30 cellular contexts compared by ENCODE assay signal in genomic region chr10:118249714-118250113, GRCh38.
"Had no signal": no experiment of that assay in that cellular context is flagged by ENCODE, and none has a peak within 500 bp of the region (broad histone marks: within the 10 kb centered on the region; RNA-seq: fewer than 3 reads in every experiment).

No MANE protein-coding gene starts in this region.

- H3K4me1 ChIP-seq: adrenal gland, ascending aorta, body of pancreas, breast epithelium had no signal

- H3K36me3 ChIP-seq: adrenal gland, ascending aorta, brain microvascular endothelial cell, breast epithelium, cardiac muscle cell had no signal

- DNase-seq: activated effector memory CD4-positive, alpha-beta T cell treated with anti-CD3 and anti-CD28 coated beads, Interleukin-2, amount 50 U/mL, for 16 hours; activated effector memory CD4-positive, alpha-beta T cell treated with Interleukin-2 at 50 U/mL for 16 hours; activated gamma-delta T cell; activated gamma-delta T cell treated with Interleukin-2 at 50 U/mL for 16 hours; activated naive CD4-positive, alpha-beta T cell; activated naive CD4-positive, alpha-beta T cell treated with anti-CD3 and anti-CD28 coated beads for 36 hours; activated naive CD4-positive, alpha-beta T cell treated with anti-CD3 and anti-CD28 coated beads, Interleukin-2, amount 10 ng/mL, durations not matched to agents 7 days and 5 days; activated naive CD4-positive, alpha-beta T cell treated with anti-CD3 and anti-CD28 coated beads, Interleukin-2, amount 50 U/mL, for 16 hours; activated naive CD4-positive, alpha-beta T cell treated with Interleukin-2 at 50 U/mL for 16 hours; activated naive CD8-positive, alpha-beta T cell treated with anti-CD3 and anti-CD28 coated beads for 36 hours; activated naive CD8-positive, alpha-beta T cell treated with anti-CD3 and anti-CD28 coated beads, Interleukin-2, amount 10 ng/mL, durations not matched to agents 7 days and 5 days; activated naive CD8-positive, alpha-beta T cell treated with anti-CD3 and anti-CD28 coated beads, Interleukin-2, amount 50 U/mL, for 24 hours; activated T-cell treated with anti-CD3 and anti-CD28 coated beads, Interleukin-2, amount 50 U/mL, for 4 hours; activated T-cell treated with anti-CD3 and anti-CD28 coated beads, Interleukin-2, amount 50 U/mL, for 48 hours; activated T-cell treated with anti-CD3 and anti-CD28 coated beads, Interleukin-2, amount 50 U/mL, for 72 hours; adrenal gland; amniotic stem cell; amygdala; anterior cingulate cortex; aorta; body of pancreas; brain microvascular endothelial cell; caudate nucleus; central memory CD4-positive, alpha-beta T cell; cerebellar nuclear complex had no signal

- FAIRE-seq: astrocyte, bronchial epithelial cell had no signal

- H3K27ac ChIP-seq: adrenal gland, ascending aorta, body of pancreas, brain microvascular endothelial cell, breast epithelium, cardiac muscle cell had no signal

- H3K9me3 ChIP-seq: adrenal gland, ascending aorta, body of pancreas, breast epithelium had no signal

- H3K4me3 ChIP-seq: adrenal gland, ascending aorta, body of pancreas, breast epithelium, cardiac muscle cell had no signal
